In genomic region chr7:141698247-141699015, GRCh38 we compare ENCODE assay signal across 1 cellular context.
TF ChIP-seq lines count a peak whose summit lies in the region.

No MANE protein-coding gene starts in this region.

TF ChIP-seq in GM12878, 131 proteins besides CTCF, POLR2A, EP300 and RAD21 (continued from another document):
- no peak for TF ChIP-seq CUX1 (IDR thresholded peaks at IDR 0.05; ENCODE audit: insufficient replicate concordance, low read depth, low read length)
- no peak for TF ChIP-seq GATAD2B (conservative IDR thresholded peaks at IDR 0.05; ENCODE audit: low read depth)
- no peak for TF ChIP-seq RUNX3 (IDR thresholded peaks at IDR 0.05; ENCODE audit: low read length)
- TF ChIP-seq ETV6 (conservative IDR thresholded peaks at IDR 0.05 in 1 of 2, IDR thresholded peaks at IDR 0.05 in 1 of 2; ENCODE audit: borderline replicate concordance in 1 of 2, low read depth in 1 of 2), result peak in 1 of 2 experiments; percentile 64; a peak in 2 of 4 replicates
- TF ChIP-seq IRF3 (IDR thresholded peaks at IDR 0.05), result no peak
- no peak for TF ChIP-seq BCLAF1 (IDR thresholded peaks at IDR 0.05)
- no peak for TF ChIP-seq HDGF (IDR thresholded peaks at IDR 0.05)
- no peak for TF ChIP-seq STAT1 (conservative IDR thresholded peaks at IDR 0.05)
- peak; percentile 40 to 58; a peak in 2 of 4 replicates for TF ChIP-seq IKZF2 (IDR thresholded peaks at IDR 0.05)
- no peak for TF ChIP-seq SREBF2 (IDR thresholded peaks at IDR 0.05; ENCODE audit: low read length)
- TF ChIP-seq, protein P1, sequence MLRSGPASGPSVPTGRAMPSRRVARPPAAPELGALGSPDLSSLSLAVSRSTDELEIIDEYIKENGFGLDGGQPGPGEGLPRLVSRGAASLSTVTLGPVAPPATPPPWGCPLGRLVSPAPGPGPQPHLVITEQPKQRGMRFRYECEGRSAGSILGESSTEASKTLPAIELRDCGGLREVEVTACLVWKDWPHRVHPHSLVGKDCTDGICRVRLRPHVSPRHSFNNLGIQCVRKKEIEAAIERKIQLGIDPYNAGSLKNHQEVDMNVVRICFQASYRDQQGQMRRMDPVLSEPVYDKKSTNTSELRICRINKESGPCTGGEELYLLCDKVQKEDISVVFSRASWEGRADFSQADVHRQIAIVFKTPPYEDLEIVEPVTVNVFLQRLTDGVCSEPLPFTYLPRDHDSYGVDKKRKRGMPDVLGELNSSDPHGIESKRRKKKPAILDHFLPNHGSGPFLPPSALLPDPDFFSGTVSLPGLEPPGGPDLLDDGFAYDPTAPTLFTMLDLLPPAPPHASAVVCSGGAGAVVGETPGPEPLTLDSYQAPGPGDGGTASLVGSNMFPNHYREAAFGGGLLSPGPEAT (IDR thresholded peaks at IDR 0.05; ENCODE audit: low read depth), result no peak; the same call in 1 of the 2 replicates
- no peak for TF ChIP-seq ZNF622 (IDR thresholded peaks at IDR 0.05)
- TF ChIP-seq ZBTB33 (IDR thresholded peaks at IDR 0.05), result no peak
- TF ChIP-seq SIX5 (IDR thresholded peaks at IDR 0.05; ENCODE audit: low read depth, low read length, severe bottlenecking), result no peak
- TF ChIP-seq E2F8 (IDR thresholded peaks at IDR 0.05; ENCODE audit: low read depth, partially characterized antibody), result no peak
- TF ChIP-seq NBN (IDR thresholded peaks at IDR 0.05), result 0 out of 2 replicates have a peak, but pooled peaks have one; percentile 30
- peak; percentile 44; the same call in 1 of the 2 replicates for TF ChIP-seq IKZF1 (conservative IDR thresholded peaks at IDR 0.05)
- no peak for TF ChIP-seq HCFC1 (IDR thresholded peaks at IDR 0.05; ENCODE audit: low read length)
